In the genomic region with DNA sequence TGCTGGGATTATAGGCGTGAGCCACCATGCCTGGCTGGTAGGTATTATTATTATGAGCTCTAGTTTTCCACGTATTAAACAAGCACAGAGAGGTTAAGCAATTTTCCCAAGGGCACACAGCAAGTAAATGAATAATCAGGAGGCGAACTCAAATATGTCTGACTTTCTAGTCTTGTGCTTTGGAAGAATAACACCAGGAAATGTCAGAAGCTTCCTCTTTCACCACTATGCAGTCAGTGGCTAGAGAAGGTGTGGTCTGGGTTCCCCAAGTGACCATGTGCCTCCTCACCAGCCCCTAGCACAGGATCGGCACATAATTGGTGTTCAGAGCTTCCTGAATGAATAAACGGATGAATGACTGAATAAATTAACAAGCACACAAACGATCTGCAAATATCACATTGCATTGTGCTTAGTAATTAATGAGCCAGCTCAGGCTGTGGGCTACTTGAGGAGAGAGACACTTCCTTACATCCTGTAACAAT, we compare ENCODE assay signal across 1 cellular context.
TF ChIP-seq lines count a peak whose summit lies in the region.

No MANE protein-coding gene starts in this region.

TF ChIP-seq in GM12878, 131 proteins besides CTCF, POLR2A, EP300 and RAD21:
- no peak for TF ChIP-seq SREBF1 (IDR thresholded peaks at IDR 0.05; ENCODE audit: low read length)
- TF ChIP-seq SMARCA5 (IDR thresholded peaks at IDR 0.05): 0 out of 2 replicates have a peak, but pooled peaks have one; percentile 21
